19 cellular contexts compared by ENCODE assay signal in the genomic region with DNA sequence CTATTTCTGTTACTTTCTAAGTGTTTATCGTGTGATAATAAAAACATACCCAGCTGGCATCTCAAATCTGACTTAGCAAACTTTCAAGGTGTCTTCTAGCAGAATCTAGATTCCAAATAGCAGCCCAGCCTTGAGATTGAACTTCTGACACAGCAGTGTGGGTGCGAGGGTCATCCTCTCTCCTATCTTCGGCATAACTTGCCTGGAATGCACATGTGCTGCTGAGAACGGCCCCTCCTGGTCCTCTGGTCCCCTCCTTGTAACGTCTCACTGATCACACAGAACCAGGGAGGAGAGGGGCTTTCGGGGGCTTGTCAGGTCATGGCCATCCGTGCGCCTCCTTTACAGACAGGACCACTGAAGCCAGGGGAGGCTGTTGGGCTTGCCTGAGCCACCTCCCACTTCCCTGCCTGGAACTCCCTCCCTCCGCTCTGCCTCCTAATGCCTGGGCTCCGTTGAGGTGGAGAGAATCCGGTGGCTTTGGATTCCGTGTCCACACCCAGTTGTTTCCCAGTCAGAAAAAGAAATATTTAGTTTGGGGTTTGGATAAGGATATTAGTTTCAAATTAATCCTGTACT.
"Had no signal": no experiment of that assay in that cellular context is flagged by ENCODE, and none has a peak within 500 bp of the region (broad histone marks: within the 10 kb centered on the region; RNA-seq: fewer than 3 reads in every experiment).

No MANE protein-coding gene starts in this region.

- H3K9me3 ChIP-seq: adrenal gland, neutrophil, ovary, psoas muscle, right atrium auricular region, suprapubic skin, tibial nerve had no signal

- H3K27ac ChIP-seq: adrenal gland, neutrophil, ovary, psoas muscle, right atrium auricular region, skin epidermis, suprapubic skin, tibial nerve, VCaP had no signal

- H3K4me1 Mint-ChIP-seq: naive thymus-derived CD4-positive, alpha-beta T cell; stimulated activated effector memory CD8-positive, alpha-beta T cell treated with anti-CD3 and anti-CD28 coated beads, Interleukin-12 subunit alpha, Interleukin-12 subunit beta, amount 100 ng/mL, for 72 hours; stimulated activated naive CD8-positive, alpha-beta T cell treated with anti-CD3 and anti-CD28 coated beads, Interleukin-15, amount 100 ng/mL, for 72 hours had no signal

- H3K9me3 Mint-ChIP-seq: activated naive CD4-positive, alpha-beta T cell treated with anti-CD3 and anti-CD28 coated beads, Interleukin-2, amount 50 U/mL, for 72 hours; naive thymus-derived CD4-positive, alpha-beta T cell; stimulated activated effector memory CD8-positive, alpha-beta T cell treated with anti-CD3 and anti-CD28 coated beads, Interleukin-12 subunit alpha, Interleukin-12 subunit beta, amount 100 ng/mL, for 72 hours; stimulated activated naive CD8-positive, alpha-beta T cell treated with anti-CD3 and anti-CD28 coated beads, Interleukin-15, amount 100 ng/mL, for 72 hours had no signal

- H3K36me3 Mint-ChIP-seq: activated naive CD4-positive, alpha-beta T cell treated with anti-CD3 and anti-CD28 coated beads, Interleukin-2, amount 50 U/mL, for 72 hours; naive thymus-derived CD4-positive, alpha-beta T cell; stimulated activated effector memory CD8-positive, alpha-beta T cell treated with anti-CD3 and anti-CD28 coated beads, Interleukin-12 subunit alpha, Interleukin-12 subunit beta, amount 100 ng/mL, for 72 hours had no signal

- H3K4me3 ChIP-seq: adrenal gland, ovary, psoas muscle, right atrium auricular region, skin epidermis, suprapubic skin, tibial nerve had no signal

- H3K27ac Mint-ChIP-seq: activated naive CD4-positive, alpha-beta T cell treated with anti-CD3 and anti-CD28 coated beads, Interleukin-2, amount 50 U/mL, for 72 hours; naive thymus-derived CD4-positive, alpha-beta T cell; stimulated activated effector memory CD8-positive, alpha-beta T cell treated with anti-CD3 and anti-CD28 coated beads, Interleukin-12 subunit alpha, Interleukin-12 subunit beta, amount 100 ng/mL, for 72 hours; stimulated activated naive CD8-positive, alpha-beta T cell treated with anti-CD3 and anti-CD28 coated beads, Interleukin-15, amount 100 ng/mL, for 72 hours had no signal

- ATAC-seq: activated naive CD4-positive, alpha-beta T cell treated with anti-CD3 and anti-CD28 coated beads, Interleukin-2, amount 50 U/mL, for 72 hours; esophagus mucosa; naive thymus-derived CD4-positive, alpha-beta T cell; psoas muscle; stimulated activated effector memory CD8-positive, alpha-beta T cell treated with anti-CD3 and anti-CD28 coated beads, Interleukin-12 subunit alpha, Interleukin-12 subunit beta, amount 100 ng/mL, for 72 hours; stimulated activated naive CD8-positive, alpha-beta T cell treated with anti-CD3 and anti-CD28 coated beads, Interleukin-15, amount 100 ng/mL, for 72 hours had no signal

- H3K36me3 ChIP-seq: adrenal gland, neutrophil, ovary, right atrium auricular region, suprapubic skin, tibial nerve had no signal

- H3K4me3 Mint-ChIP-seq: naive thymus-derived CD4-positive, alpha-beta T cell; stimulated activated effector memory CD8-positive, alpha-beta T cell treated with anti-CD3 and anti-CD28 coated beads, Interleukin-12 subunit alpha, Interleukin-12 subunit beta, amount 100 ng/mL, for 72 hours; stimulated activated naive CD8-positive, alpha-beta T cell treated with anti-CD3 and anti-CD28 coated beads, Interleukin-15, amount 100 ng/mL, for 72 hours had no signal

- H3K27me3 ChIP-seq: adrenal gland, ovary, right atrium auricular region, suprapubic skin, tibial nerve had no signal

- DNase-seq: activated T-cell treated with anti-CD3 and anti-CD28 coated beads, Interleukin-2, amount 50 U/mL, for 1 hour; adrenal gland; central memory CD4-positive, alpha-beta T cell; effector memory CD4-positive, alpha-beta T cell; foreskin melanocyte; naive thymus-derived CD4-positive, alpha-beta T cell; ovary; psoas muscle; stimulated activated CD4-positive, alpha-beta T cell treated with anti-CD3 and anti-CD28 coated beads, Interleukin-2, amount 100 ng/mL, for 24 hours; stimulated activated naive CD8-positive, alpha-beta T cell treated with anti-CD3 and anti-CD28 coated beads, Interleukin-15, amount 100 ng/mL, for 72 hours had no signal
